Comparison of ENCODE assay signal across 2 cellular contexts in the genomic region with DNA sequence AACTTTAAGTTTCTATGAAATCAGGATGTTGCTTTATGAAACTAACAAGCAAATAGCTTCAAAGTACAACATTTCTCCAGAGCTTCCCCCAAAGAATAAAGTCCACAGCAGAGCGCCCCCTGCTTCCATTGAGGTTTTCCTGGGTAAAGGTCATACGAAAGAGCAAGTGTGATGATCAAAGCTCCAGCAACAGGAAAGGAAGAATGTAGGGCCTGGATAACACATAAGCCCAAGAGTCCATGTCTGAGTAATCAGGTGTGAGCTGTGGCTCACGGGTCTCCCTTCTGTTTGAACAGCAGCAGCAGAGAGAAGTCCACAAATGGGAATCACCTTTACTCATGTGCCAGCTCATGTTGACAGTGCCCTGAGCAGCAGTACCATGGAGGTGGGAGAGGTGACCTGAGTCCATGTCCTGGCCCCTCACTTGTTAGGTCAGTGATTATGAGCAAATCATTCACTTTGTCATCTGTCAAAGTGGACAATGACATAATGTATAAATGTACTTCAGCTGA.
TF ChIP-seq lines count a peak whose summit lies in the region.

No MANE protein-coding gene starts in this region.

TF ChIP-seq in SK-N-SH, 30 proteins besides CTCF, POLR2A, EP300 and RAD21 (continued from another document):
- TF ChIP-seq, protein P1, sequence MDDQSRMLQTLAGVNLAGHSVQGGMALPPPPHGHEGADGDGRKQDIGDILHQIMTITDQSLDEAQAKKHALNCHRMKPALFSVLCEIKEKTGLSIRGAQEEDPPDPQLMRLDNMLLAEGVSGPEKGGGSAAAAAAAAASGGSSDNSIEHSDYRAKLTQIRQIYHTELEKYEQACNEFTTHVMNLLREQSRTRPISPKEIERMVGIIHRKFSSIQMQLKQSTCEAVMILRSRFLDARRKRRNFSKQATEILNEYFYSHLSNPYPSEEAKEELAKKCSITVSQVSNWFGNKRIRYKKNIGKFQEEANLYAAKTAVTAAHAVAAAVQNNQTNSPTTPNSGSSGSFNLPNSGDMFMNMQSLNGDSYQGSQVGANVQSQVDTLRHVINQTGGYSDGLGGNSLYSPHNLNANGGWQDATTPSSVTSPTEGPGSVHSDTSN (IDR thresholded peaks at IDR 0.05), result no peak
- no peak for TF ChIP-seq TEAD4 (IDR thresholded peaks at IDR 0.05; ENCODE audit: borderline replicate concordance, insufficient read depth)
- TF ChIP-seq, protein P2, sequence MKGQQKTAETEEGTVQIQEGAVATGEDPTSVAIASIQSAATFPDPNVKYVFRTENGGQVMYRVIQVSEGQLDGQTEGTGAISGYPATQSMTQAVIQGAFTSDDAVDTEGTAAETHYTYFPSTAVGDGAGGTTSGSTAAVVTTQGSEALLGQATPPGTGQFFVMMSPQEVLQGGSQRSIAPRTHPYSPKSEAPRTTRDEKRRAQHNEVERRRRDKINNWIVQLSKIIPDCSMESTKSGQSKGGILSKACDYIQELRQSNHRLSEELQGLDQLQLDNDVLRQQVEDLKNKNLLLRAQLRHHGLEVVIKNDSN (IDR thresholded peaks at IDR 0.05; ENCODE audit: borderline replicate concordance, low read depth), result no peak
- TF ChIP-seq EZH2phosphoT487 (IDR thresholded peaks at IDR 0.05; ENCODE audit: borderline replicate concordance, low read depth), result no peak
- TF ChIP-seq GATA2 (CRISPR knock-in tag; IDR thresholded peaks at IDR 0.05), result no peak
- TF ChIP-seq FOSL2 (IDR thresholded peaks at IDR 0.05; ENCODE audit: borderline replicate concordance, low read depth), result no peak
- TF ChIP-seq TCF12 (IDR thresholded peaks at IDR 0.05), result no peak
- TF ChIP-seq POLR2AphosphoS5 (IDR thresholded peaks at IDR 0.05; ENCODE audit: low read depth, low read length), result no peak
- TF ChIP-seq FOXM1 (IDR thresholded peaks at IDR 0.05; ENCODE audit: low read depth), result no peak
- no peak for TF ChIP-seq NFIC (IDR thresholded peaks at IDR 0.05; ENCODE audit: borderline replicate concordance)
- TF ChIP-seq, protein P3, sequence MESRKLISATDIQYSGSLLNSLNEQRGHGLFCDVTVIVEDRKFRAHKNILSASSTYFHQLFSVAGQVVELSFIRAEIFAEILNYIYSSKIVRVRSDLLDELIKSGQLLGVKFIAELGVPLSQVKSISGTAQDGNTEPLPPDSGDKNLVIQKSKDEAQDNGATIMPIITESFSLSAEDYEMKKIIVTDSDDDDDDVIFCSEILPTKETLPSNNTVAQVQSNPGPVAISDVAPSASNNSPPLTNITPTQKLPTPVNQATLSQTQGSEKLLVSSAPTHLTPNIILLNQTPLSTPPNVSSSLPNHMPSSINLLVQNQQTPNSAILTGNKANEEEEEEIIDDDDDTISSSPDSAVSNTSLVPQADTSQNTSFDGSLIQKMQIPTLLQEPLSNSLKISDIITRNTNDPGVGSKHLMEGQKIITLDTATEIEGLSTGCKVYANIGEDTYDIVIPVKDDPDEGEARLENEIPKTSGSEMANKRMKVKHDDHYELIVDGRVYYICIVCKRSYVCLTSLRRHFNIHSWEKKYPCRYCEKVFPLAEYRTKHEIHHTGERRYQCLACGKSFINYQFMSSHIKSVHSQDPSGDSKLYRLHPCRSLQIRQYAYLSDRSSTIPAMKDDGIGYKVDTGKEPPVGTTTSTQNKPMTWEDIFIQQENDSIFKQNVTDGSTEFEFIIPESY (IDR thresholded peaks at IDR 0.05; ENCODE audit: borderline replicate concordance, low read depth), result no peak
- TF ChIP-seq GABPA (IDR thresholded peaks at IDR 0.05; ENCODE audit: low read depth), result no peak
TF ChIP-seq in SK-N-SH: peak in this region for 0.

TF ChIP-seq in SK-N-SH treated with all-trans-retinoic acid at 6 μM for 48 hours, 23 proteins besides CTCF, POLR2A, EP300 and RAD21 (continued from another document):
- TF ChIP-seq, protein P4, sequence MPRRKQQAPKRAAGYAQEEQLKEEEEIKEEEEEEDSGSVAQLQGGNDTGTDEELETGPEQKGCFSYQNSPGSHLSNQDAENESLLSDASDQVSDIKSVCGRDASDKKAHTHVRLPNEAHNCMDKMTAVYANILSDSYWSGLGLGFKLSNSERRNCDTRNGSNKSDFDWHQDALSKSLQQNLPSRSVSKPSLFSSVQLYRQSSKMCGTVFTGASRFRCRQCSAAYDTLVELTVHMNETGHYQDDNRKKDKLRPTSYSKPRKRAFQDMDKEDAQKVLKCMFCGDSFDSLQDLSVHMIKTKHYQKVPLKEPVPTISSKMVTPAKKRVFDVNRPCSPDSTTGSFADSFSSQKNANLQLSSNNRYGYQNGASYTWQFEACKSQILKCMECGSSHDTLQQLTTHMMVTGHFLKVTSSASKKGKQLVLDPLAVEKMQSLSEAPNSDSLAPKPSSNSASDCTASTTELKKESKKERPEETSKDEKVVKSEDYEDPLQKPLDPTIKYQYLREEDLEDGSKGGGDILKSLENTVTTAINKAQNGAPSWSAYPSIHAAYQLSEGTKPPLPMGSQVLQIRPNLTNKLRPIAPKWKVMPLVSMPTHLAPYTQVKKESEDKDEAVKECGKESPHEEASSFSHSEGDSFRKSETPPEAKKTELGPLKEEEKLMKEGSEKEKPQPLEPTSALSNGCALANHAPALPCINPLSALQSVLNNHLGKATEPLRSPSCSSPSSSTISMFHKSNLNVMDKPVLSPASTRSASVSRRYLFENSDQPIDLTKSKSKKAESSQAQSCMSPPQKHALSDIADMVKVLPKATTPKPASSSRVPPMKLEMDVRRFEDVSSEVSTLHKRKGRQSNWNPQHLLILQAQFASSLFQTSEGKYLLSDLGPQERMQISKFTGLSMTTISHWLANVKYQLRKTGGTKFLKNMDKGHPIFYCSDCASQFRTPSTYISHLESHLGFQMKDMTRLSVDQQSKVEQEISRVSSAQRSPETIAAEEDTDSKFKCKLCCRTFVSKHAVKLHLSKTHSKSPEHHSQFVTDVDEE (CRISPR knock-in tag; IDR thresholded peaks at IDR 0.05), result no peak
- TF ChIP-seq ESRRG (CRISPR knock-in tag; IDR thresholded peaks at IDR 0.05) (no peak), ISL1 (CRISPR knock-in tag; IDR thresholded peaks at IDR 0.05) (no peak), SNAI2 (CRISPR knock-in tag; IDR thresholded peaks at IDR 0.05) (no peak), ZC3H10 (CRISPR knock-in tag; IDR thresholded peaks at IDR 0.05) (no peak), ZNF70 (CRISPR knock-in tag; IDR thresholded peaks at IDR 0.05) (no peak), TOX (CRISPR knock-in tag; IDR thresholded peaks at IDR 0.05; ENCODE audit: borderline replicate concordance) (no peak), ARNTL (CRISPR knock-in tag; IDR thresholded peaks at IDR 0.05; ENCODE audit: borderline replicate concordance, low read depth) (no peak), ZFP30 (CRISPR knock-in tag; IDR thresholded peaks at IDR 0.05) (no peak), ZNF565 (CRISPR knock-in tag; conservative IDR thresholded peaks at IDR 0.05; ENCODE audit: low read depth) (no peak)
- TF ChIP-seq, protein P5, sequence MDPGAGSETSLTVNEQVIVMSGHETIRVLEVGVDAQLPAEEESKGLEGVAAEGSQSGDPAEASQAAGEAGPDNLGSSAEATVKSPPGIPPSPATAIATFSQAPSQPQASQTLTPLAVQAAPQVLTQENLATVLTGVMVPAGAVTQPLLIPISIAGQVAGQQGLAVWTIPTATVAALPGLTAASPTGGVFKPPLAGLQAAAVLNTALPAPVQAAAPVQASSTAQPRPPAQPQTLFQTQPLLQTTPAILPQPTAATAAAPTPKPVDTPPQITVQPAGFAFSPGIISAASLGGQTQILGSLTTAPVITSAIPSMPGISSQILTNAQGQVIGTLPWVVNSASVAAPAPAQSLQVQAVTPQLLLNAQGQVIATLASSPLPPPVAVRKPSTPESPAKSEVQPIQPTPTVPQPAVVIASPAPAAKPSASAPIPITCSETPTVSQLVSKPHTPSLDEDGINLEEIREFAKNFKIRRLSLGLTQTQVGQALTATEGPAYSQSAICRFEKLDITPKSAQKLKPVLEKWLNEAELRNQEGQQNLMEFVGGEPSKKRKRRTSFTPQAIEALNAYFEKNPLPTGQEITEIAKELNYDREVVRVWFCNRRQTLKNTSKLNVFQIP (CRISPR knock-in tag; IDR thresholded peaks at IDR 0.05; ENCODE audit: borderline replicate concordance, low read depth), result no peak
- TF ChIP-seq, protein P6, sequence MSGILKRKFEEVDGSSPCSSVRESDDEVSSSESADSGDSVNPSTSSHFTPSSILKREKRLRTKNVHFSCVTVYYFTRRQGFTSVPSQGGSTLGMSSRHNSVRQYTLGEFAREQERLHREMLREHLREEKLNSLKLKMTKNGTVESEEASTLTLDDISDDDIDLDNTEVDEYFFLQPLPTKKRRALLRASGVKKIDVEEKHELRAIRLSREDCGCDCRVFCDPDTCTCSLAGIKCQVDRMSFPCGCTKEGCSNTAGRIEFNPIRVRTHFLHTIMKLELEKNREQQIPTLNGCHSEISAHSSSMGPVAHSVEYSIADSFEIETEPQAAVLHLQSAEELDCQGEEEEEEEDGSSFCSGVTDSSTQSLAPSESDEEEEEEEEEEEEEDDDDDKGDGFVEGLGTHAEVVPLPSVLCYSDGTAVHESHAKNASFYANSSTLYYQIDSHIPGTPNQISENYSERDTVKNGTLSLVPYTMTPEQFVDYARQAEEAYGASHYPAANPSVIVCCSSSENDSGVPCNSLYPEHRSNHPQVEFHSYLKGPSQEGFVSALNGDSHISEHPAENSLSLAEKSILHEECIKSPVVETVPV (CRISPR knock-in tag; IDR thresholded peaks at IDR 0.05), result no peak
- TF ChIP-seq, protein P7, sequence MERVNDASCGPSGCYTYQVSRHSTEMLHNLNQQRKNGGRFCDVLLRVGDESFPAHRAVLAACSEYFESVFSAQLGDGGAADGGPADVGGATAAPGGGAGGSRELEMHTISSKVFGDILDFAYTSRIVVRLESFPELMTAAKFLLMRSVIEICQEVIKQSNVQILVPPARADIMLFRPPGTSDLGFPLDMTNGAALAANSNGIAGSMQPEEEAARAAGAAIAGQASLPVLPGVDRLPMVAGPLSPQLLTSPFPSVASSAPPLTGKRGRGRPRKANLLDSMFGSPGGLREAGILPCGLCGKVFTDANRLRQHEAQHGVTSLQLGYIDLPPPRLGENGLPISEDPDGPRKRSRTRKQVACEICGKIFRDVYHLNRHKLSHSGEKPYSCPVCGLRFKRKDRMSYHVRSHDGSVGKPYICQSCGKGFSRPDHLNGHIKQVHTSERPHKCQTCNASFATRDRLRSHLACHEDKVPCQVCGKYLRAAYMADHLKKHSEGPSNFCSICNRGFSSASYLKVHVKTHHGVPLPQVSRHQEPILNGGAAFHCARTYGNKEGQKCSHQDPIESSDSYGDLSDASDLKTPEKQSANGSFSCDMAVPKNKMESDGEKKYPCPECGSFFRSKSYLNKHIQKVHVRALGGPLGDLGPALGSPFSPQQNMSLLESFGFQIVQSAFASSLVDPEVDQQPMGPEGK (CRISPR knock-in tag; IDR thresholded peaks at IDR 0.05; ENCODE audit: borderline replicate concordance), result no peak
- TF ChIP-seq, protein P8, sequence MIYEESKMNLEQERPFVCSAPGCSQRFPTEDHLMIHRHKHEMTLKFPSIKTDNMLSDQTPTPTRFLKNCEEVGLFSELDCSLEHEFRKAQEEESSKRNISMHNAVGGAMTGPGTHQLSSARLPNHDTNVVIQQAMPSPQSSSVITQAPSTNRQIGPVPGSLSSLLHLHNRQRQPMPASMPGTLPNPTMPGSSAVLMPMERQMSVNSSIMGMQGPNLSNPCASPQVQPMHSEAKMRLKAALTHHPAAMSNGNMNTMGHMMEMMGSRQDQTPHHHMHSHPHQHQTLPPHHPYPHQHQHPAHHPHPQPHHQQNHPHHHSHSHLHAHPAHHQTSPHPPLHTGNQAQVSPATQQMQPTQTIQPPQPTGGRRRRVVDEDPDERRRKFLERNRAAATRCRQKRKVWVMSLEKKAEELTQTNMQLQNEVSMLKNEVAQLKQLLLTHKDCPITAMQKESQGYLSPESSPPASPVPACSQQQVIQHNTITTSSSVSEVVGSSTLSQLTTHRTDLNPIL (CRISPR knock-in tag; IDR thresholded peaks at IDR 0.05; ENCODE audit: low read depth), result no peak
